ENCODE assay signal across 18 cellular contexts in genomic region chr7:116731019-116731388, GRCh38.
"Had no signal": no experiment of that assay in that cellular context is flagged by ENCODE, and none has a peak within 500 bp of the region (broad histone marks: within the 10 kb centered on the region; RNA-seq: fewer than 3 reads in every experiment).

No MANE protein-coding gene starts in this region.

- ATAC-seq: left ventricle myocardium superior; stimulated activated naive CD8-positive, alpha-beta T cell treated with anti-CD3 and anti-CD28 coated beads, Interleukin-15, Interleukin-2, amounts not matched to agents 100 U/mL and 50 U/mL, for 24 hours; upper lobe of right lung had no signal

- H3K27ac ChIP-seq: esophagus muscularis mucosa, parathyroid adenoma, upper lobe of right lung had no signal

- H3K9me3 ChIP-seq: esophagus muscularis mucosa, thyroid gland, upper lobe of right lung had no signal

- H3K79me2 ChIP-seq: parathyroid adenoma had no signal

- H3K36me3 ChIP-seq: esophagus muscularis mucosa, thyroid gland, upper lobe of right lung had no signal

- H3K9ac ChIP-seq: parathyroid adenoma had no signal

- H3K27me3 ChIP-seq: esophagus muscularis mucosa, thyroid gland, upper lobe of right lung had no signal

- H2AFZ ChIP-seq: parathyroid adenoma had no signal

- DNase-seq: activated CD4-positive, alpha-beta memory T cell treated with anti-CD3 and anti-CD28 coated beads for 36 hours; activated CD4-positive, alpha-beta T cell treated with anti-CD3 and anti-CD28 coated beads for 48 hours; activated naive CD4-positive, alpha-beta T cell treated with Interleukin-2 at 50 U/mL for 16 hours; activated naive CD8-positive, alpha-beta T cell treated with anti-CD3 and anti-CD28 coated beads for 36 hours; activated T-cell treated with anti-CD3 and anti-CD28 coated beads, Interleukin-2, amount 50 U/mL, for 48 hours; central memory CD4-positive, alpha-beta T cell; effector memory CD4-positive, alpha-beta T cell; head of caudate nucleus; hypothalamus; left ventricle myocardium superior; nephron progenitor cell; stimulated activated CD4-positive, alpha-beta T cell treated with anti-CD3 and anti-CD28 coated beads, Interleukin-4, amount 100 ng/mL, for 24 hours; stimulated activated naive CD8-positive, alpha-beta T cell treated with anti-CD3 and anti-CD28 coated beads, Interleukin-15, Interleukin-2, amounts not matched to agents 100 U/mL and 50 U/mL, for 24 hours; T1000; thyroid gland; upper lobe of right lung had no signal

- H3K4me1 ChIP-seq: parathyroid adenoma had no signal

- H3K4me3 ChIP-seq: thyroid gland, upper lobe of right lung had no signal
